In genomic region chr2:75548036-75548573, GRCh38 we compare ENCODE assay signal across 12 cellular contexts. TPM values are rescaled to one million over a fixed set of nuclear protein-coding genes. Genes with fewer than 3 reads are reported as not detected.
DNase-seq lines count a peak whose midpoint lies in the region; ATAC-seq, FAIRE-seq and TF ChIP-seq lines count a peak whose summit lies in the region.
"Had no signal": no experiment of that assay in that cellular context is flagged by ENCODE, and none has a peak within 500 bp of the region (broad histone marks: within the 10 kb centered on the region; RNA-seq: fewer than 3 reads in every experiment).

No MANE protein-coding gene starts in this region.

- no peak overlapping the region for H3K4ac ChIP-seq in trophoblast cell (ENCODE audit: low read depth, low read length)

- H2BK5ac ChIP-seq in trophoblast cell (ENCODE audit: low read depth, low read length, poor library complexity): no peak overlapping the region

- no peak overlapping the region for H3K18ac ChIP-seq in trophoblast cell (ENCODE audit: low read length)

- no peaks in the 10 kb centered on the region for H3K36me3 Mint-ChIP-seq in activated CD4-positive, alpha-beta T cell treated with anti-CD3 and anti-CD28 coated beads for 36 hours (ENCODE audit: low read depth)

- no peaks in the 10 kb centered on the region for H3K9me3 Mint-ChIP-seq in activated CD4-positive, alpha-beta T cell treated with anti-CD3 and anti-CD28 coated beads for 36 hours (ENCODE audit: low read depth)

- no peak for FAIRE-seq in GM12878 (lab: Jason Lieb, UNC)

- TF ChIP-seq RAD21 in GM12878 (IDR thresholded peaks at IDR 0.05; ENCODE audit: insufficient read depth, low read depth, low read length): no peak

- no peak overlapping the region for H2AK5ac ChIP-seq in trophoblast cell (ENCODE audit: low read length)

- SMC1A ChIA-PET in GM12878 (lab: Charles Lee; ENCODE audit: uncharacterized antibody, unreplicated experiment): interaction anchor here (0.5 to 1.5 kb wide), 3 partner anchors 11 to 71 kb away, joined by 3 to 4 read pairs (median 4); no protein-coding TSS in a partner anchor

- H3K4me1 Mint-ChIP-seq in activated CD4-positive, alpha-beta T cell treated with anti-CD3 and anti-CD28 coated beads for 36 hours: no peaks in the 10 kb centered on the region

- WGBS in GM12878 (ENCODE audit: insufficient coverage, insufficient replicate concordance, low lambda C conversion rate, missing lambda C conversion rate): 0% methylated on average over 2 of the region's 2 CpGs
- no CpG with 5 or more reads among the region's 2 CpGs for WGBS in trophoblast cell (ENCODE audit: extremely low coverage, insufficient coverage, insufficient read length)

- H4K8ac ChIP-seq in trophoblast cell (ENCODE audit: low read depth, low read length): no peak overlapping the region

- RAD21 ChIA-PET in GM12878 (lab: Charles Lee; ENCODE audit: unreplicated experiment): interaction anchor here (1.4 kb wide), 1 partner anchor 59 kb away, joined by 3 read pairs; no protein-coding TSS in a partner anchor

- H3K79me1 ChIP-seq in trophoblast cell (ENCODE audit: low read length): peaks cover 3% of the 10 kb centered on the region

- H4K20me1 ChIP-seq in GM12878 (ENCODE audit: control insufficient read depth, insufficient read depth): no peaks in the 10 kb centered on the region

- H3K4me1 ChIP-seq in GM12878 (ENCODE audit: control insufficient read depth, insufficient read depth, low read length): no peaks in the 10 kb centered on the region
- peaks cover 0 to 3% of the 10 kb centered on the region in 2 experiments for H3K4me1 ChIP-seq in trophoblast cell (ENCODE audit: control insufficient read depth in 1 of 2, insufficient read depth in 2 of 2, low read length in 2 of 2)

- no TSS peak for BruUV-seq in GM12878 (replicated peaks; lab: Mats Ljungman, UMichigan)

- TF ChIP-seq EP300 in GM12878 (IDR thresholded peaks at IDR 0.05; ENCODE audit: borderline replicate concordance in 1 of 2, control insufficient read depth in 1 of 2, low read depth in 2 of 2, low read length in 2 of 2): no peak

- H3K27me3 ChIP-seq in GM12878 (replicated peaks in 1 of 2; ENCODE audit: control insufficient read depth in 2 of 2, insufficient read depth in 2 of 2, low read length in 1 of 2): no peaks in the 10 kb centered on the region
- H3K27me3 ChIP-seq in trophoblast cell (ENCODE audit: insufficient read depth, low read length): no peaks in the 10 kb centered on the region

- H3K4me2 ChIP-seq in GM12878 (ENCODE audit: control insufficient read depth, insufficient read depth) (no peak overlapping the region), trophoblast cell (ENCODE audit: low read length) (no peak overlapping the region)

- no peaks in the 10 kb centered on the region for H3K9me3 ChIP-seq in GM12878 (replicated peaks; ENCODE audit: control insufficient read depth, insufficient read depth, low read length)
- H3K9me3 ChIP-seq in trophoblast cell (ENCODE audit: insufficient read depth, low read depth, low read length): no peaks in the 10 kb centered on the region
- H3K9me3 ChIP-seq: thoracic aorta had no signal

- H3K14ac ChIP-seq in trophoblast cell (ENCODE audit: low read length): no peak overlapping the region

- POLR2A ChIA-PET in activated CD4-positive, alpha-beta T cell treated with anti-CD3 and anti-CD28 coated beads for 36 hours (lab: Charles Lee): interaction anchor here (0.7 kb wide), 1 partner anchor 41 kb away, joined by 3 read pairs; no protein-coding TSS in a partner anchor
- POLR2A ChIA-PET in GM12878 (lab: Charles Lee): no interaction called here

- no peak overlapping the region for H2AFZ ChIP-seq in GM12878 (ENCODE audit: control insufficient read depth, low read depth, low read length)
- H2AFZ ChIP-seq in trophoblast cell (ENCODE audit: insufficient read depth, low read length, poor library complexity): no peak overlapping the region

- H4K91ac ChIP-seq in trophoblast cell (ENCODE audit: low read depth, low read length): peak overlapping the region; percentile 43

- H3K4me3 Mint-ChIP-seq in activated CD4-positive, alpha-beta T cell treated with anti-CD3 and anti-CD28 coated beads for 36 hours: no peak overlapping the region

- H3K27ac ChIP-seq in GM12878 (ENCODE audit: control insufficient read depth, insufficient read depth) (no peak overlapping the region), trophoblast cell (ENCODE audit: low read depth, low read length) (no peak overlapping the region)
- H3K27ac ChIP-seq: epithelial cell of prostate, thoracic aorta had no signal

- H3K79me2 ChIP-seq in GM12878 (ENCODE audit: control insufficient read depth, insufficient read depth, low read length) (no peaks in the 10 kb centered on the region), trophoblast cell (ENCODE audit: control insufficient read depth, insufficient read depth, low read length, poor library complexity) (no peaks in the 10 kb centered on the region)

- H3K4me3 ChIP-seq in GM12878 (no peak overlapping the region), trophoblast cell (ENCODE audit: low read depth, low read length) (no peak overlapping the region)
- H3K4me3 ChIP-seq: thoracic aorta had no signal

- CTCF ChIA-PET in activated CD4-positive, alpha-beta T cell treated with anti-CD3 and anti-CD28 coated beads for 36 hours (lab: Charles Lee): no interaction called here
- CTCF ChIA-PET in GM12878 (lab: Yijun Ruan, JAX): interaction anchor here (1.3 kb wide), 1 partner anchor 61 kb away, joined by 4 read pairs; no protein-coding TSS in a partner anchor

- no peak for TF ChIP-seq CTCF in GM12878 (IDR thresholded peaks at IDR 0.05 in 2 of 3, conservative IDR thresholded peaks at IDR 0.05 in 1 of 3; ENCODE audit: control insufficient read depth in 2 of 3, extremely low read depth in 1 of 3, insufficient read depth in 1 of 3, low read depth in 3 of 3, low read length in 3 of 3)

- no peak for TF ChIP-seq POLR2A in GM12878 (IDR thresholded peaks at IDR 0.05; ENCODE audit: low read depth, low read length)

- no peak overlapping the region for H2BK120ac ChIP-seq in trophoblast cell (ENCODE audit: insufficient read depth, low read length, poor library complexity)

- no peak for ATAC-seq in activated CD4-positive, alpha-beta T cell treated with anti-CD3 and anti-CD28 coated beads for 36 hours
- no peak for ATAC-seq in GM12878
- ATAC-seq in GM21447 (IDR thresholded peaks at IDR 0.05; ENCODE audit: unreplicated experiment): no peak
- no peak for ATAC-seq in HG02981 (IDR thresholded peaks at IDR 0.05; ENCODE audit: unreplicated experiment)
- ATAC-seq in HG03460 (IDR thresholded peaks at IDR 0.05; ENCODE audit: unreplicated experiment): no peak

- peaks cover 17% of the 10 kb centered on the region for H3K27me3 Mint-ChIP-seq in activated CD4-positive, alpha-beta T cell treated with anti-CD3 and anti-CD28 coated beads for 36 hours

- in situ Hi-C loops in GM12878 (cut with MboI): no loop called here

- intact Hi-C loops in activated CD4-positive, alpha-beta T cell treated with anti-CD3 and anti-CD28 coated beads for 36 hours (cut with DNase I, micrococcal nuclease): no loop called here
- intact Hi-C loops in GM12878 (cut with micrococcal nuclease; ENCODE audit: unreplicated experiment): no loop called here

- H3K23ac ChIP-seq in trophoblast cell (ENCODE audit: low read length): no peak overlapping the region

- peak overlapping the region; percentile 30 for H2BK12ac ChIP-seq in trophoblast cell (ENCODE audit: low read length)

- no peak overlapping the region for H3K27ac Mint-ChIP-seq in activated CD4-positive, alpha-beta T cell treated with anti-CD3 and anti-CD28 coated beads for 36 hours

- H4K12ac ChIP-seq in trophoblast cell (ENCODE audit: low read depth, low read length): no peak overlapping the region

- DNase-seq in activated CD4-positive, alpha-beta T cell treated with anti-CD3 and anti-CD28 coated beads for 36 hours: peak; percentile 26
- DNase-seq in activated CD4-positive, alpha-beta T cell treated with anti-CD3 and anti-CD28 coated beads for 1 hour: no peak
- DNase-seq in NCI-H146 treated with DMSO at 0.1 percent for 48 hours (lab: John Stamatoyannopoulos, UW; ENCODE audit: unreplicated experiment) (peak; percentile 30), GM12878 (ENCODE audit: low read depth, low spot score) (no peak), trophoblast cell (peak in 1 of 2 donors; percentile 25)
- DNase-seq: activated CD4-positive, CD25-positive, alpha-beta regulatory T cell treated with anti-CD3 and anti-CD28 coated beads, Interleukin-2, amount 50 U/mL, for 72 hours; GF-D8 had no signal

- H3K9ac ChIP-seq in GM12878 (ENCODE audit: control insufficient read depth, insufficient read depth, low read length) (no peak overlapping the region), trophoblast cell (ENCODE audit: low read length) (no peak overlapping the region)

- no peaks in the 10 kb centered on the region for H3K36me3 ChIP-seq in GM12878 (ENCODE audit: control insufficient read depth in 2 of 2, insufficient read depth in 2 of 2, low read length in 1 of 2)
- H3K36me3 ChIP-seq in trophoblast cell (ENCODE audit: control insufficient read depth in 1 of 2, insufficient read depth in 2 of 2, low read length in 2 of 2): peaks cover 2 to 4% of the 10 kb centered on the region in 2 experiments
- H3K36me3 ChIP-seq: thoracic aorta had no signal

TF ChIP-seq in GM12878, 131 proteins besides CTCF, POLR2A, EP300 and RAD21:
- no peak for TF ChIP-seq CBX5 (IDR thresholded peaks at IDR 0.05; ENCODE audit: low read depth)
- TF ChIP-seq KLF5 (IDR thresholded peaks at IDR 0.05; ENCODE audit: partially characterized antibody): no peak
- TF ChIP-seq SMAD1 (IDR thresholded peaks at IDR 0.05; ENCODE audit: low read depth, partially characterized antibody): peak; percentile 44

RNA-seq across cellular contexts. Expression of gene EVA1A, which starts 12.6 kb away (rescaled TPM):
- under 1 TPM in 1 of 2 experiments, not detected in 1; 0.11 TPM for total RNA-seq in activated CD4-positive, alpha-beta T cell treated with anti-CD3 and anti-CD28 coated beads for 36 hours
- not detected in 2 replicates for total RNA-seq in GM12878 (2013; cell fraction: nucleolus; rRNA removed)
- total RNA-seq in GM12878 (2014; rRNA removed) (0.51 and 1.0 TPM in 2 replicates), GM12878 (2014; rRNA removed; fragmentation: Illumina TruSeq; extraction: Trizol) (0.13 and 0.32 TPM in 2 replicates), GM12878 (2021) (0.69 and 1.0 TPM in 2 replicates)
- polyA plus RNA-seq in GM12878 (2011; ENCODE audit: low read depth): not detected
- polyA plus RNA-seq in GM12878 (2011; rRNA removed) (0.12 and 0.34 TPM in 2 replicates), GM12878 (2014; fragmentation: Illumina TruSeq; extraction: Trizol) (0.21 TPM in 1 of 2 replicates, not detected in the other), GM12878 (2014; fragmentation: Nextera tagmentation; extraction: Ambion mirVana) (not detected), GM12878 (2014; rRNA removed) (not detected in 2 replicates), GM12878 (2016; fragmentation: Nextera tagmentation; extraction: Ambion mirVana) (not detected)
- 0.12 and 0.25 TPM in 2 replicates for polyA plus RNA-seq in GM12878 (2011; cell fraction: cytosol; rRNA removed)
- polyA plus RNA-seq in GM12878 (2011; cell fraction: nucleus; rRNA removed): 0.28 TPM in 1 of 2 replicates, not detected in the other
- 0.25 TPM in 1 of 2 replicates, not detected in the other for polyA plus RNA-seq in GM12878 (2012)
- polyA minus RNA-seq in GM12878 (2011; rRNA and poly(A)+ RNA removed): not detected in 2 replicates
- polyA minus RNA-seq in GM12878 (2011; cell fraction: cytosol; rRNA and poly(A)+ RNA removed): not detected in 2 replicates
- not detected in 2 replicates for polyA minus RNA-seq in GM12878 (2011; cell fraction: nucleus; rRNA and poly(A)+ RNA removed)
- 20.1 and 20.6 TPM in 2 replicates for polyA plus RNA-seq in trophoblast cell (2013)

Comparison
In these comparisons a context has a peak if more than half of its experiments do, and no peak if none do; other contexts are left out.
1. DNase-seq: peak in activated CD4-positive, alpha-beta T cell treated with anti-CD3 and anti-CD28 coated beads for 36 hours (single experiment) and NCI-H146 treated with DMSO at 0.1 percent for 48 hours (single experiment); none in activated CD4-positive, alpha-beta T cell treated with anti-CD3 and anti-CD28 coated beads for 1 hour (single experiment) and GM12878 (single experiment).